Comparison of ENCODE assay signal across 10 cellular contexts in the genomic region with DNA sequence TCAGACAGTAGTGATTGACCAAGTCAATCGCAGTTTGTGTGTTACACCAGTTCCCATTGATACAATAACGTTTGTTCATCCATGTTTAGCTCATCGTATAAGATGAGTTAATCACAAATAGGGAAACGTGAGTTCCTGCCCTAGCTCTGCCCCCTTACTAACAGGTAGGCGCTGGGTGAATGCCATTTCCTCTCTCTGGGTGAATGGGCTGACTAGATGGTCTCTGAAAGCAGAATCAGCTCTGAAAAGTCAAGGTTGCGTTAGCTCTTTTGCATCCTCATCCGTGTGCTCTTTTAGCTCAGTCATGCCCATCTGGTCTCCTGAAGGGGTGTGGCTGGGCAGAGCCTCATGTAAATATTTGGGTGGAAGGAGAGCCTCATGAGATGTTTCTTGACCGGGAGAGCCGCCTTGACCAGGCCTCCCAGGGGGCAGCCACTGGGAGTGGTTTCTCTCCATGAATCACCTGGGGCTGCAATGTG.
DNase-seq lines count a peak whose midpoint lies in the region; ATAC-seq, FAIRE-seq and TF ChIP-seq lines count a peak whose summit lies in the region.
"Had no signal": no experiment of that assay in that cellular context is flagged by ENCODE, and none has a peak within 500 bp of the region (broad histone marks: within the 10 kb centered on the region; RNA-seq: fewer than 3 reads in every experiment).

No MANE protein-coding gene starts in this region.

- no peaks in the 10 kb centered on the region for H3K27me3 Mint-ChIP-seq in activated naive CD4-positive, alpha-beta T cell treated with anti-CD3 and anti-CD28 coated beads, Interleukin-2, amount 50 U/mL, for 24 hours
- no peaks in the 10 kb centered on the region for H3K27me3 Mint-ChIP-seq in T-cell

- DNase-seq in activated naive CD4-positive, alpha-beta T cell treated with Interleukin-2 at 50 U/mL for 16 hours, result no peak
- DNase-seq in T-cell (peak in 7 of 34 experiments; percentile 5 to 39 (median 12)), transverse colon (peak; percentile 19), NOMO-1 (lab: John Stamatoyannopoulos, UW; ENCODE audit: unreplicated experiment in 2 of 2) (no peak), HepG2 (ENCODE audit: low spot score) (no peak)
- DNase-seq in stimulated activated CD4-positive, alpha-beta T cell treated with anti-CD3 and anti-CD28 coated beads, Interleukin-2, amount 100 ng/mL, for 24 hours, result no peak
- DNase-seq: SIG-M5 had no signal

- H3K27me3 ChIP-seq in transverse colon (no peaks in the 10 kb centered on the region), HepG2 (ENCODE audit: control insufficient read depth in 1 of 2, insufficient read depth in 2 of 2, low read length in 2 of 2) (peaks cover 0 to 4% of the 10 kb centered on the region in 2 experiments; a peak in 1 of 5 replicates)
- H3K27me3 ChIP-seq: vagina had no signal

- no peak for FAIRE-seq in HepG2 (lab: Jason Lieb, UNC)

- no peak overlapping the region for H3K9ac ChIP-seq in HepG2 (ENCODE audit: insufficient read depth, low read depth, low read length)

- TF ChIP-seq RAD21 in HepG2 (CRISPR knock-in tag; IDR thresholded peaks at IDR 0.05), result no peak

- H2AFZ ChIP-seq in HepG2 (ENCODE audit: low read length), result no peak overlapping the region

- H4K20me1 ChIP-seq in HepG2 (ENCODE audit: insufficient read depth, low read length), result no peaks in the 10 kb centered on the region

- H3K9me3 ChIP-seq in transverse colon, result no peaks in the 10 kb centered on the region
- no peaks in the 10 kb centered on the region for H3K9me3 ChIP-seq in HepG2 (ENCODE audit: low read length)
- H3K9me3 ChIP-seq: vagina had no signal

- H3K27ac ChIP-seq in transverse colon (peak overlapping the region in 1 of 4 donors; percentile 29), HepG2 (ENCODE audit: extremely low read length, insufficient read depth, low read length) (no peak overlapping the region)
- H3K27ac ChIP-seq: vagina had no signal

- TF ChIP-seq POLR2A in transverse colon (IDR thresholded peaks at IDR 0.05) (no peak), HepG2 (IDR thresholded peaks at IDR 0.05; ENCODE audit: insufficient read depth in 1 of 2, low read depth in 2 of 2, low read length in 2 of 2) (no peak)

- no peak overlapping the region for H3K4me2 ChIP-seq in HepG2 (ENCODE audit: low read depth, low read length)

- ATAC-seq in HG02642 (IDR thresholded peaks at IDR 0.05; ENCODE audit: poor library complexity, unreplicated experiment) (peak; percentile 52), T-cell (replicated peaks in 1 of 4) (peak in 1 of 4 experiments; percentile 18), HepG2 (no peak)

- TF ChIP-seq CTCF in transverse colon (IDR thresholded peaks at IDR 0.05) (no peak), HepG2 (CRISPR knock-in tag; IDR thresholded peaks at IDR 0.05) (no peak)

- no peaks in the 10 kb centered on the region for H3K9me3 Mint-ChIP-seq in activated naive CD4-positive, alpha-beta T cell treated with anti-CD3 and anti-CD28 coated beads, Interleukin-2, amount 50 U/mL, for 24 hours
- H3K9me3 Mint-ChIP-seq in T-cell, result peaks cover 0 to 5% (median 0%) of the 10 kb centered on the region in 3 donors

- H3K36me3 ChIP-seq in transverse colon, result no peaks in the 10 kb centered on the region
- H3K36me3 ChIP-seq in HepG2 (replicated peaks in 1 of 2; ENCODE audit: control insufficient read depth in 1 of 2, insufficient read depth in 2 of 2, low read length in 2 of 2), result no peaks in the 10 kb centered on the region
- H3K36me3 ChIP-seq: vagina had no signal

- no TSS peak for BruUV-seq in HepG2 (replicated peaks; lab: Mats Ljungman, UMichigan)

- WGBS in transverse colon (ENCODE audit: low coverage in 1 of 2), 2 donors, result 60 to 68% methylated on average over 1 to 9 of the region's 9 CpGs
- WGBS in HepG2 (ENCODE audit: low lambda C conversion rate), result 38% methylated on average over 8 of the region's 9 CpGs

- TF ChIP-seq EP300 in transverse colon (IDR thresholded peaks at IDR 0.05; ENCODE audit: low read depth) (no peak), HepG2 (IDR thresholded peaks at IDR 0.05; ENCODE audit: low read depth in 2 of 2, low read length in 2 of 2) (no peak), HepG2 (CRISPR knock-in tag; IDR thresholded peaks at IDR 0.05; ENCODE audit: borderline replicate concordance) (no peak)

- H3K27ac Mint-ChIP-seq in activated naive CD4-positive, alpha-beta T cell treated with anti-CD3 and anti-CD28 coated beads, Interleukin-2, amount 50 U/mL, for 24 hours, result peak overlapping the region; percentile 94
- peak overlapping the region; percentile 95 to 98 for H3K27ac Mint-ChIP-seq in T-cell

- in situ Hi-C loops in transverse colon (cut with MboI; ENCODE audit: low pct_ligation_motif_present in 1 of 4, low pct_unique_long_range_greater_than_20kb in 1 of 4, low sequenced_read_pairs in 3 of 4) (no loop called here), HepG2 (cut with HindIII; ENCODE audit: extremely low pct_ligation_motif_present, low pct_unique_long_range_greater_than_20kb) (no loop called here)

- intact Hi-C loops in transverse colon (cut with DNase I; ENCODE audit: low total_unique reads) (no loop called here), HepG2 (cut with micrococcal nuclease; ENCODE audit: unreplicated experiment) (loop anchor here (1.0 kb wide), 1 partner anchor 25 kb away; no protein-coding TSS in a partner anchor)

- no peaks in the 10 kb centered on the region for H3K4me1 ChIP-seq in transverse colon
- H3K4me1 ChIP-seq in HepG2 (ENCODE audit: insufficient read depth, low read length), result no peaks in the 10 kb centered on the region
- H3K4me1 ChIP-seq: vagina had no signal

- POLR2A ChIA-PET in T-cell (lab: Charles Lee), result interaction anchor here (0.6 to 5.3 kb wide), 9 partner anchors 11 to 96 kb away, joined by 3 to 21 read pairs (median 4); no protein-coding TSS in a partner anchor
- POLR2A ChIA-PET in HepG2 (lab: Yijun Ruan, JAX), result no interaction called here

- CTCF ChIA-PET in T-cell (lab: Charles Lee), result interaction anchor here (0.6 to 6.9 kb wide), 9 partner anchors 10 to 218 kb away, joined by 3 to 74 read pairs (median 8); partner anchors contain the start of genes RASGRP1 (in 2 of the 2) and FAM98B (in 1 of the 2)
- CTCF ChIA-PET in HepG2 (lab: Yijun Ruan, JAX; ENCODE audit: low intra/inter-chr PET ratio, low total read pairs), result no interaction called here

- H3K4me3 Mint-ChIP-seq in activated naive CD4-positive, alpha-beta T cell treated with anti-CD3 and anti-CD28 coated beads, Interleukin-2, amount 50 U/mL, for 24 hours, result no peak overlapping the region
- H3K4me3 Mint-ChIP-seq in T-cell, result peak overlapping the region in 1 of 3 donors; percentile 64

- H3K4me3 ChIP-seq in transverse colon, result no peak overlapping the region
- no peak overlapping the region for H3K4me3 ChIP-seq in HepG2 (replicated peaks in 1 of 3; ENCODE audit: insufficient read depth in 1 of 3, low read depth in 2 of 3, low read length in 3 of 3)
- H3K4me3 ChIP-seq: vagina had no signal

- H3K36me3 Mint-ChIP-seq in activated naive CD4-positive, alpha-beta T cell treated with anti-CD3 and anti-CD28 coated beads, Interleukin-2, amount 50 U/mL, for 24 hours, result peaks cover 2% of the 10 kb centered on the region
- no peaks in the 10 kb centered on the region for H3K36me3 Mint-ChIP-seq in T-cell

- peaks cover 75% of the 10 kb centered on the region for H3K4me1 Mint-ChIP-seq in activated naive CD4-positive, alpha-beta T cell treated with anti-CD3 and anti-CD28 coated beads, Interleukin-2, amount 50 U/mL, for 24 hours
- H3K4me1 Mint-ChIP-seq in T-cell, result peaks cover 68 to 85% (median 76%) of the 10 kb centered on the region in 3 donors

- H3K79me2 ChIP-seq in HepG2 (ENCODE audit: insufficient read depth, low read length), result no peaks in the 10 kb centered on the region

TF ChIP-seq in HepG2, 621 proteins besides CTCF, POLR2A, EP300 and RAD21 (continues in another document):
- TF ChIP-seq RFXAP (CRISPR knock-in tag; IDR thresholded peaks at IDR 0.05; ENCODE audit: borderline replicate concordance), result no peak
- no peak for TF ChIP-seq ZBTB26 (CRISPR knock-in tag; IDR thresholded peaks at IDR 0.05; ENCODE audit: borderline replicate concordance)
- TF ChIP-seq SRSF1 (optimal IDR thresholded peaks at IDR 0.05; ENCODE audit: low read depth, low read length), result no peak
- no peak for TF ChIP-seq ZNF883 (CRISPR knock-in tag; IDR thresholded peaks at IDR 0.05; ENCODE audit: not compliant biosample characterization)
- TF ChIP-seq HOXA5 (CRISPR knock-in tag; IDR thresholded peaks at IDR 0.05), result no peak
- TF ChIP-seq TEAD3 (CRISPR knock-in tag; optimal IDR thresholded peaks at IDR 0.05; ENCODE audit: borderline replicate concordance), result no peak
- no peak for TF ChIP-seq NFKB2 (CRISPR knock-in tag; IDR thresholded peaks at IDR 0.05; ENCODE audit: borderline replicate concordance)
- no peak for TF ChIP-seq RCOR2 (CRISPR knock-in tag; IDR thresholded peaks at IDR 0.05)
- TF ChIP-seq ZNF256 (CRISPR knock-in tag; conservative IDR thresholded peaks at IDR 0.05), result no peak
- no peak for TF ChIP-seq ZC3H13 (CRISPR knock-in tag; IDR thresholded peaks at IDR 0.05)
- no peak for TF ChIP-seq ZBTB49 (CRISPR knock-in tag; IDR thresholded peaks at IDR 0.05; ENCODE audit: borderline replicate concordance)
